1 cellular context compared by ENCODE assay signal in the genomic region with DNA sequence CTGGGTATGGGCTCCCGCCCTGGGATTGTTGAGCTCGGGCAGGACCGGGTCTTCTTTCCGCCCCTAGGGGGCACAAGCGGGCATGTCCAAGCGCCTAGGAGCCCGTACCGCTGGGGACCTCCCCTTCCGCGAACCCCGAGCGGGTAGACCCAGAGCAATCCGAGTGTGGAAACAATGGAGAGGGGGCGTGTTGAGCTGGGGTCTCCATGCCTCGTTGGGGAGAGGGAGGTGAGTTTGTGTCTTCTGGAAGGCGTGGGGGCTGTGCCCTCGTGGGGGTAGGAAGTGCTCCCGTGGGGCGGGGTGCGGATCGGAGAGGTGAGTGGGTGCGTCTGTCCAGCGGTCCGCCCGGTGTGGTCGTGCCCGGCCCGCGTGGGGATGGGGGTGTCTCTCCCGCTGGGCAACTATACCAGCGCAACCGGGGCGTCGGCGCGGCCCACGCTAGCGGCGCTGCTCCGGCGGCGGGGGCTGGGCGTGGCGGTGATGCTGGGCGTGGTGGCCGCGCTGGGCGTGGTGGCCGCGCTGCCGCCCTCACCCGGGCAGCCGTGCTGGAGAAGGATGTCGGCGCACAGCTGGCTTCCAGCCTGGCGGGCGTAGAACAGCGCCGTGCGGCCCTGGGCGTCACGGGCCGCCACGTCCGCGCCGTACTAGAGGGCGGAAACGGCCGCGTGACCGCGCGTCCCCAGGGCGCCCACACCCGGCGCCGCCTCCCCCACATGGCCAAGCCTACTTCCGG.
TF ChIP-seq lines count a peak whose summit lies in the region.

No MANE protein-coding gene starts in this region.

TF ChIP-seq in HepG2, 621 proteins besides CTCF, POLR2A, EP300 and RAD21 (continued from another document and continues in another):
- TF ChIP-seq, protein P1, sequence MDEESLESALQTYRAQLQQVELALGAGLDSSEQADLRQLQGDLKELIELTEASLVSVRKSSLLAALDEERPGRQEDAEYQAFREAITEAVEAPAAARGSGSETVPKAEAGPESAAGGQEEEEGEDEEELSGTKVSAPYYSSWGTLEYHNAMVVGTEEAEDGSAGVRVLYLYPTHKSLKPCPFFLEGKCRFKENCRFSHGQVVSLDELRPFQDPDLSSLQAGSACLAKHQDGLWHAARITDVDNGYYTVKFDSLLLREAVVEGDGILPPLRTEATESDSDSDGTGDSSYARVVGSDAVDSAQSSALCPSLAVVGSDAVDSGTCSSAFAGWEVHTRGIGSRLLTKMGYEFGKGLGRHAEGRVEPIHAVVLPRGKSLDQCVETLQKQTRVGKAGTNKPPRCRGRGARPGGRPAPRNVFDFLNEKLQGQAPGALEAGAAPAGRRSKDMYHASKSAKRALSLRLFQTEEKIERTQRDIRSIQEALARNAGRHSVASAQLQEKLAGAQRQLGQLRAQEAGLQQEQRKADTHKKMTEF (CRISPR knock-in tag; IDR thresholded peaks at IDR 0.05), result peak; percentile 47
- TF ChIP-seq RAD51 (IDR thresholded peaks at IDR 0.05; ENCODE audit: borderline replicate concordance) (no peak), ATRX (CRISPR knock-in tag; IDR thresholded peaks at IDR 0.05; ENCODE audit: borderline replicate concordance) (no peak), PHF8 (CRISPR knock-in tag; IDR thresholded peaks at IDR 0.05) (0 out of 2 replicates have a peak, but pooled peaks have one; percentile 29), JUND (CRISPR knock-in tag; IDR thresholded peaks at IDR 0.05) (no peak), ZFYVE20 (CRISPR knock-in tag; IDR thresholded peaks at IDR 0.05; ENCODE audit: borderline replicate concordance, low read depth) (no peak), BORCS8-MEF2B (CRISPR knock-in tag; IDR thresholded peaks at IDR 0.05) (0 out of 2 replicates have a peak, but pooled peaks have one; percentile 3), ZNF329 (CRISPR knock-in tag; IDR thresholded peaks at IDR 0.05; ENCODE audit: low read depth) (no peak), ZFP41 (CRISPR knock-in tag; IDR thresholded peaks at IDR 0.05; ENCODE audit: borderline replicate concordance) (no peak), GABPB1 (CRISPR knock-in tag; IDR thresholded peaks at IDR 0.05) (peak; percentile 46; the same call in 1 of the 2 replicates), EHMT2 (IDR thresholded peaks at IDR 0.05; ENCODE audit: borderline replicate concordance, low read depth, low read length) (no peak), ZNF788 (CRISPR knock-in tag; IDR thresholded peaks at IDR 0.05; ENCODE audit: borderline replicate concordance) (no peak), SSRP1 (CRISPR knock-in tag; IDR thresholded peaks at IDR 0.05) (no peak; the same call in 1 of the 2 replicates), ZNF552 (CRISPR knock-in tag; IDR thresholded peaks at IDR 0.05; ENCODE audit: borderline replicate concordance) (no peak), ZNF235 (CRISPR knock-in tag; IDR thresholded peaks at IDR 0.05; ENCODE audit: borderline replicate concordance) (no peak), ZNF674 (CRISPR knock-in tag; IDR thresholded peaks at IDR 0.05; ENCODE audit: low read depth) (no peak), KLF9 (CRISPR knock-in tag; IDR thresholded peaks at IDR 0.05; ENCODE audit: low read depth) (no peak), ZNF737 (CRISPR knock-in tag; IDR thresholded peaks at IDR 0.05; ENCODE audit: borderline replicate concordance) (no peak), SIX4 (CRISPR knock-in tag; IDR thresholded peaks at IDR 0.05) (no peak), HOXD1 (CRISPR knock-in tag; IDR thresholded peaks at IDR 0.05) (0 out of 2 replicates have a peak, but pooled peaks have one; percentile 17), ZNF776 (CRISPR knock-in tag; IDR thresholded peaks at IDR 0.05) (no peak; the same call in 1 of the 2 replicates), HNRNPK (IDR thresholded peaks at IDR 0.05; ENCODE audit: low read depth, low read length, poor library complexity, severe bottlenecking) (no peak), ZNF766 (CRISPR knock-in tag; IDR thresholded peaks at IDR 0.05; ENCODE audit: borderline replicate concordance) (no peak), ZNF350 (CRISPR knock-in tag; IDR thresholded peaks at IDR 0.05; ENCODE audit: borderline replicate concordance, low read depth) (peak; percentile 69; the same call in 1 of the 2 replicates), ELF1 (CRISPR knock-in tag; IDR thresholded peaks at IDR 0.05) (peak; percentile 63; the same call in 1 of the 2 replicates), ZNF777 (CRISPR knock-in tag; IDR thresholded peaks at IDR 0.05) (peak; percentile 85), SOX5 (CRISPR knock-in tag; IDR thresholded peaks at IDR 0.05; ENCODE audit: borderline replicate concordance) (no peak), HHEX (CRISPR knock-in tag; IDR thresholded peaks at IDR 0.05) (no peak), IKZF1 (IDR thresholded peaks at IDR 0.05) (no peak), ZFY (CRISPR knock-in tag; IDR thresholded peaks at IDR 0.05) (peak; percentile 48; the same call in 1 of the 2 replicates), EZH2 (conservative IDR thresholded peaks at IDR 0.05; ENCODE audit: low read depth, low read length) (no peak), MIXL1 (CRISPR knock-in tag; IDR thresholded peaks at IDR 0.05) (no peak), SPEN (CRISPR knock-in tag; IDR thresholded peaks at IDR 0.05; ENCODE audit: low read depth) (peak; percentile 29; the same call in 1 of the 2 replicates), PHF5A (CRISPR knock-in tag; IDR thresholded peaks at IDR 0.05; ENCODE audit: low read depth, unreplicated experiment) (no peak), HNRNPLL (IDR thresholded peaks at IDR 0.05; ENCODE audit: low read depth, low read length, poor library complexity, severe bottlenecking) (peak; percentile 97), REPIN1 (CRISPR knock-in tag; IDR thresholded peaks at IDR 0.05; ENCODE audit: borderline replicate concordance, low read depth) (0 out of 2 replicates have a peak, but pooled peaks have one; percentile 27), CAMTA2 (CRISPR knock-in tag; IDR thresholded peaks at IDR 0.05; ENCODE audit: borderline replicate concordance) (no peak), YY1 (IDR thresholded peaks at IDR 0.05; ENCODE audit: insufficient read depth, insufficient replicate concordance, low read depth, low read length) (no peak)
- TF ChIP-seq, protein P2, sequence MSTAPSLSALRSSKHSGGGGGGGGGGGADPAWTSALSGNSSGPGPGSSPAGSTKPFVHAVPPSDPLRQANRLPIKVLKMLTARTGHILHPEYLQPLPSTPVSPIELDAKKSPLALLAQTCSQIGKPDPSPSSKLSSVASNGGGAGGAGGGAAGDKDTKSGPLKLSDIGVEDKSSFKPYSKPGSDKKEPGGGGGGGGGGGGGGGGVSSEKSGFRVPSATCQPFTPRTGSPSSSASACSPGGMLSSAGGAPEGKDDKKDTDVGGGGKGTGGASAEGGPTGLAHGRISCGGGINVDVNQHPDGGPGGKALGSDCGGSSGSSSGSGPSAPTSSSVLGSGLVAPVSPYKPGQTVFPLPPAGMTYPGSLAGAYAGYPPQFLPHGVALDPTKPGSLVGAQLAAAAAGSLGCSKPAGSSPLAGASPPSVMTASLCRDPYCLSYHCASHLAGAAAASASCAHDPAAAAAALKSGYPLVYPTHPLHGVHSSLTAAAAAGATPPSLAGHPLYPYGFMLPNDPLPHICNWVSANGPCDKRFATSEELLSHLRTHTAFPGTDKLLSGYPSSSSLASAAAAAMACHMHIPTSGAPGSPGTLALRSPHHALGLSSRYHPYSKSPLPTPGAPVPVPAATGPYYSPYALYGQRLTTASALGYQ (CRISPR knock-in tag; IDR thresholded peaks at IDR 0.05), result no peak
- TF ChIP-seq, protein P3, sequence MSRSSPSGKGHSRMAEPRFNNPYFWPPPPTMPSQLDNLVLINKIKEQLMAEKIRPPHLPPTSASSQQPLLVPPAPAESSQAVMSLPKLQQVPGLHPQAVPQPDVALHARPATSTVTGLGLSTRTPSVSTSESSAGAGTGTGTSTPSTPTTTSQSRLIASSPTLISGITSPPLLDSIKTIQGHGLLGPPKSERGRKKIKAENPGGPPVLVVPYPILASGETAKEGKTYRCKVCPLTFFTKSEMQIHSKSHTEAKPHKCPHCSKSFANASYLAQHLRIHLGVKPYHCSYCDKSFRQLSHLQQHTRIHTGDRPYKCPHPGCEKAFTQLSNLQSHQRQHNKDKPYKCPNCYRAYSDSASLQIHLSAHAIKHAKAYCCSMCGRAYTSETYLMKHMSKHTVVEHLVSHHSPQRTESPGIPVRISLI (CRISPR knock-in tag; IDR thresholded peaks at IDR 0.05; ENCODE audit: borderline replicate concordance), result no peak
- TF ChIP-seq, protein P4, sequence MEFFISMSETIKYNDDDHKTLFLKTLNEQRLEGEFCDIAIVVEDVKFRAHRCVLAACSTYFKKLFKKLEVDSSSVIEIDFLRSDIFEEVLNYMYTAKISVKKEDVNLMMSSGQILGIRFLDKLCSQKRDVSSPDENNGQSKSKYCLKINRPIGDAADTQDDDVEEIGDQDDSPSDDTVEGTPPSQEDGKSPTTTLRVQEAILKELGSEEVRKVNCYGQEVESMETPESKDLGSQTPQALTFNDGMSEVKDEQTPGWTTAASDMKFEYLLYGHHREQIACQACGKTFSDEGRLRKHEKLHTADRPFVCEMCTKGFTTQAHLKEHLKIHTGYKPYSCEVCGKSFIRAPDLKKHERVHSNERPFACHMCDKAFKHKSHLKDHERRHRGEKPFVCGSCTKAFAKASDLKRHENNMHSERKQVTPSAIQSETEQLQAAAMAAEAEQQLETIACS (CRISPR knock-in tag; IDR thresholded peaks at IDR 0.05), result no peak
- TF ChIP-seq, protein P5, sequence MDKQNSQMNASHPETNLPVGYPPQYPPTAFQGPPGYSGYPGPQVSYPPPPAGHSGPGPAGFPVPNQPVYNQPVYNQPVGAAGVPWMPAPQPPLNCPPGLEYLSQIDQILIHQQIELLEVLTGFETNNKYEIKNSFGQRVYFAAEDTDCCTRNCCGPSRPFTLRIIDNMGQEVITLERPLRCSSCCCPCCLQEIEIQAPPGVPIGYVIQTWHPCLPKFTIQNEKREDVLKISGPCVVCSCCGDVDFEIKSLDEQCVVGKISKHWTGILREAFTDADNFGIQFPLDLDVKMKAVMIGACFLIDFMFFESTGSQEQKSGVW (CRISPR knock-in tag; IDR thresholded peaks at IDR 0.05; ENCODE audit: borderline replicate concordance), result no peak
- TF ChIP-seq, protein P6, sequence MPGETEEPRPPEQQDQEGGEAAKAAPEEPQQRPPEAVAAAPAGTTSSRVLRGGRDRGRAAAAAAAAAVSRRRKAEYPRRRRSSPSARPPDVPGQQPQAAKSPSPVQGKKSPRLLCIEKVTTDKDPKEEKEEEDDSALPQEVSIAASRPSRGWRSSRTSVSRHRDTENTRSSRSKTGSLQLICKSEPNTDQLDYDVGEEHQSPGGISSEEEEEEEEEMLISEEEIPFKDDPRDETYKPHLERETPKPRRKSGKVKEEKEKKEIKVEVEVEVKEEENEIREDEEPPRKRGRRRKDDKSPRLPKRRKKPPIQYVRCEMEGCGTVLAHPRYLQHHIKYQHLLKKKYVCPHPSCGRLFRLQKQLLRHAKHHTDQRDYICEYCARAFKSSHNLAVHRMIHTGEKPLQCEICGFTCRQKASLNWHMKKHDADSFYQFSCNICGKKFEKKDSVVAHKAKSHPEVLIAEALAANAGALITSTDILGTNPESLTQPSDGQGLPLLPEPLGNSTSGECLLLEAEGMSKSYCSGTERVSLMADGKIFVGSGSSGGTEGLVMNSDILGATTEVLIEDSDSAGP (CRISPR knock-in tag; IDR thresholded peaks at IDR 0.05; ENCODE audit: borderline replicate concordance), result peak; percentile 71
- TF ChIP-seq, protein P7, sequence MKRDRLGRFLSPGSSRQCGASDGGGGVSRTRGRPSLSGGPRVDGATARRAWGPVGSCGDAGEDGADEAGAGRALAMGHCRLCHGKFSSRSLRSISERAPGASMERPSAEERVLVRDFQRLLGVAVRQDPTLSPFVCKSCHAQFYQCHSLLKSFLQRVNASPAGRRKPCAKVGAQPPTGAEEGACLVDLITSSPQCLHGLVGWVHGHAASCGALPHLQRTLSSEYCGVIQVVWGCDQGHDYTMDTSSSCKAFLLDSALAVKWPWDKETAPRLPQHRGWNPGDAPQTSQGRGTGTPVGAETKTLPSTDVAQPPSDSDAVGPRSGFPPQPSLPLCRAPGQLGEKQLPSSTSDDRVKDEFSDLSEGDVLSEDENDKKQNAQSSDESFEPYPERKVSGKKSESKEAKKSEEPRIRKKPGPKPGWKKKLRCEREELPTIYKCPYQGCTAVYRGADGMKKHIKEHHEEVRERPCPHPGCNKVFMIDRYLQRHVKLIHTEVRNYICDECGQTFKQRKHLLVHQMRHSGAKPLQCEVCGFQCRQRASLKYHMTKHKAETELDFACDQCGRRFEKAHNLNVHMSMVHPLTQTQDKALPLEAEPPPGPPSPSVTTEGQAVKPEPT (CRISPR knock-in tag; IDR thresholded peaks at IDR 0.05; ENCODE audit: low read depth), result no peak
- TF ChIP-seq, protein P8, sequence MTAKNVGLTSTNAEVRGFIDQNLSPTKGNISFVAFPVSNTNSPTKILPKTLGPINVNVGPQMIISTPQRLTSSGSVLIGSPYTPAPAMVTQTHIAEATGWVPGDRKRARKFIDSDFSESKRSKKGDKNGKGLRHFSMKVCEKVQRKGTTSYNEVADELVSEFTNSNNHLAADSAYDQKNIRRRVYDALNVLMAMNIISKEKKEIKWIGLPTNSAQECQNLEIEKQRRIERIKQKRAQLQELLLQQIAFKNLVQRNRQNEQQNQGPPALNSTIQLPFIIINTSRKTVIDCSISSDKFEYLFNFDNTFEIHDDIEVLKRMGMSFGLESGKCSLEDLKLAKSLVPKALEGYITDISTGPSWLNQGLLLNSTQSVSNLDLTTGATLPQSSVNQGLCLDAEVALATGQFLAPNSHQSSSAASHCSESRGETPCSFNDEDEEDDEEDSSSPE (CRISPR knock-in tag; IDR thresholded peaks at IDR 0.05), result 0 out of 2 replicates have a peak, but pooled peaks have one; percentile 33
- TF ChIP-seq, protein P9, sequence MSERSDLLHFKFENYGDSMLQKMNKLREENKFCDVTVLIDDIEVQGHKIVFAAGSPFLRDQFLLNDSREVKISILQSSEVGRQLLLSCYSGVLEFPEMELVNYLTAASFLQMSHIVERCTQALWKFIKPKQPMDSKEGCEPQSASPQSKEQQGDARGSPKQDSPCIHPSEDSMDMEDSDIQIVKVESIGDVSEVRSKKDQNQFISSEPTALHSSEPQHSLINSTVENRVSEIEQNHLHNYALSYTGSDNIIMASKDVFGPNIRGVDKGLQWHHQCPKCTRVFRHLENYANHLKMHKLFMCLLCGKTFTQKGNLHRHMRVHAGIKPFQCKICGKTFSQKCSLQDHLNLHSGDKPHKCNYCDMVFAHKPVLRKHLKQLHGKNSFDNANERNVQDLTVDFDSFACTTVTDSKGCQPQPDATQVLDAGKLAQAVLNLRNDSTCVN (CRISPR knock-in tag; IDR thresholded peaks at IDR 0.05; ENCODE audit: borderline replicate concordance), result no peak
- TF ChIP-seq, protein P10, sequence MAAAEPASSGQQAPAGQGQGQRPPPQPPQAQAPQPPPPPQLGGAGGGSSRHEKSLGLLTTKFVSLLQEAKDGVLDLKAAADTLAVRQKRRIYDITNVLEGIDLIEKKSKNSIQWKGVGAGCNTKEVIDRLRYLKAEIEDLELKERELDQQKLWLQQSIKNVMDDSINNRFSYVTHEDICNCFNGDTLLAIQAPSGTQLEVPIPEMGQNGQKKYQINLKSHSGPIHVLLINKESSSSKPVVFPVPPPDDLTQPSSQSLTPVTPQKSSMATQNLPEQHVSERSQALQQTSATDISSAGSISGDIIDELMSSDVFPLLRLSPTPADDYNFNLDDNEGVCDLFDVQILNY (CRISPR knock-in tag; conservative IDR thresholded peaks at IDR 0.05), result no peak
